Comparison of ENCODE assay signal across 1 cellular context in the genomic region with DNA sequence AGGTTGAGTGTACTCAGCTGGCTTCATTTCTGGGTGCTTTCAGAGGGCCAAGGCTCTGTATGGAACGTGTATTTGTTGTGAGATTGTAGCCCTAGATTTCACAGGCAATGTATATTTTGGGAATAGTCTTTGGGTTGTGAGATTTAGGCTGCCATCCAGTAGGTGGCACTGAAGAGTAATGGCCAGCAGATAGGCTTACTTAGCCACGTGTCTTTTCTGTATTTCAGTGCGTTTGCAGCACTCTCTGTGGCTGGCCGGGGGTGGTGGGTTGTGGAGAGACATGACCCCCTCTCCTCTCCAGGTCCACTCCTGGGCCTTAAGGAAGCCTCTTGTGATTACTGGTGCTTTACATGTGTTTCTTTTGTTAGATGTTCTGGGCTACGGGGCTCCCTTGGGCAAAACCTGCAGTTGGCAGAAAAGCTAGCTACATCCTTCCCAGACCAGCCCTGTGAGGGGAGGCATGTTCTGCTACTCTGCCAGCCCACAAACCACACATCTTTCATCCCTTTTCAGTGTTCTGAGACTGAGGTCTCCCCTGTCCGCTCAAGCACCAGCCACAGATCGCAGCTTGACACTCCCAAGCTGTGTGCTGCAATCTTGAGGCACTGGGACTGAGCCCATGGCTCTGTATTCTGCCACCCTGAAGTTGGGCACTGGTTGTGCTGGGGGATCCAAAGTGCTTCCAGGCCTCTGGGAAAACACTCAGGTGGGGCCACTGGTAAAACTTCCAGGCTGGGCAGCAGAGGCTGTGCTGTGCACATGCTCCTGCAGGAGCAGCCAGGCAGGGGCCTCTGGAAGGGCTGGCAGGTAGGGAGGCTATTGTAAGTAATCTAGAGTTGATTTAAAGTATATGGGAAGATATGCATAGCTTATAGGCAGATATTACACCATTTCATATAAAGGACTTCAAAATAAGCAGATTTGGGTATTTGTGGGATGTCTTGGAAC.
TF ChIP-seq lines count a peak whose summit lies in the region.

No MANE protein-coding gene starts in this region.

TF ChIP-seq in WTC11, 78 proteins besides CTCF, POLR2A, EP300 and RAD21 (continued from another document):
- TF ChIP-seq, protein P1, sequence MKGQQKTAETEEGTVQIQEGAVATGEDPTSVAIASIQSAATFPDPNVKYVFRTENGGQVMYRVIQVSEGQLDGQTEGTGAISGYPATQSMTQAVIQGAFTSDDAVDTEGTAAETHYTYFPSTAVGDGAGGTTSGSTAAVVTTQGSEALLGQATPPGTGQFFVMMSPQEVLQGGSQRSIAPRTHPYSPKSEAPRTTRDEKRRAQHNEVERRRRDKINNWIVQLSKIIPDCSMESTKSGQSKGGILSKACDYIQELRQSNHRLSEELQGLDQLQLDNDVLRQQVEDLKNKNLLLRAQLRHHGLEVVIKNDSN (CRISPR knock-in tag; IDR thresholded peaks at IDR 0.05) = peak; percentile 74
- TF ChIP-seq GRHL2 (CRISPR knock-in tag; IDR thresholded peaks at IDR 0.05; ENCODE audit: insufficient replicate concordance, severe bottlenecking) (no peak), ZNF138 (CRISPR knock-in tag; conservative IDR thresholded peaks at IDR 0.05) (no peak), ESRRA (CRISPR knock-in tag; IDR thresholded peaks at IDR 0.05; ENCODE audit: borderline replicate concordance) (no peak)
- TF ChIP-seq, protein P2, sequence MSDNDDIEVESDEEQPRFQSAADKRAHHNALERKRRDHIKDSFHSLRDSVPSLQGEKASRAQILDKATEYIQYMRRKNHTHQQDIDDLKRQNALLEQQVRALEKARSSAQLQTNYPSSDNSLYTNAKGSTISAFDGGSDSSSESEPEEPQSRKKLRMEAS (CRISPR knock-in tag; IDR thresholded peaks at IDR 0.05) = peak; percentile 67
